Comparison of ENCODE assay signal across 20 cellular contexts in the genomic region with DNA sequence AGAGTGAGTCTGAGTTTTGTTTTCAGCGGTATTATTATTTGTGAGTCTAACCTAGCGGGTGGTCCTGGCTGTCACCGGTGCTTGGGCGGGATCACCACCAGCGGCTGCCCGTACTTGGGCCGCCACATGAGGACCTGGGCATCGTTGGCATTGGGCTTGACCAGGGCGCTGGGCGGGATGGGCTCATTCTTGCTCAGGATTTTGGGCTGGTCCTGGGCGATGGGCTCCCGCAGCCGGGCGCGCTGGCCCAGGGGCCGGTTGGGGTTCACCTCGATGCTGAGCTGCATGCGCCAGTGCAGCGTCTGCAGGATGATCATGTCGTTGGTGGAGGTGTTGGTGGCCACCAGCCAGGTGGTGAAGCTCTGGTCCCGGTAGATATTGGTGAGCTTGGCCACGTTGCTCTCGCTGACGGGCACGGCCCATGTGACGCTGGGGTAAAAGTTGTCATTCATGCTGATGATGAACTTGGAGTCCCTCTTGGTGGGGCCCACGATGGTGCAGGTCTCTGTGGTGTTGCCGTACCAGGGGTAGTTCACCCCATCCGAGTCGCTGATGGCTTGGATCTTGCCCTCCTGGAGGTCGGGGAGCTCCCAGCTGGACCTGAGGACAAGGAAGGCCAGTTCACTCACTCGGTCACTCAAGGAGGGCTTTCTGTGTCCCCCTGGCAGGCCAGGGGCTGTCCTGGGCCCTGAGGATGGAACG. TPM values are rescaled to one million over a fixed set of nuclear protein-coding genes. Genes with fewer than 3 reads are reported as not detected.
A peak's percentile ranks its signal among the peaks of the same experiment; 100 is the strongest.
DNase-seq lines count a peak whose midpoint lies in the region; ATAC-seq and TF ChIP-seq lines count a peak whose summit lies in the region.
"Had no signal": no experiment of that assay in that cellular context is flagged by ENCODE, and none has a peak within 500 bp of the region (broad histone marks: within the 10 kb centered on the region; RNA-seq: fewer than 3 reads in every experiment).

No MANE protein-coding gene starts in this region.

- H3K4me3 ChIP-seq in heart left ventricle, result no peak overlapping the region
- no peak overlapping the region for H3K4me3 ChIP-seq in right atrium auricular region
- H3K4me3 ChIP-seq in osteoblast (ENCODE audit: insufficient read depth, low read length), result no peak overlapping the region
- H3K4me3 ChIP-seq: lung, MG63, uterus had no signal

- WGBS in heart left ventricle, 4 donors, result 90 to 91% (median 91%) methylated on average over 27 to 33 of the region's 33 CpGs

- peak overlapping the region; percentile 62 for H3K27ac Mint-ChIP-seq in activated B cell treated with CpG ODN at 0.5 μM for 24 hours

- POLR2A ChIA-PET in activated B cell treated with CpG ODN at 0.5 μM for 24 hours (lab: Charles Lee), result interaction anchor here (3.2 to 14.9 kb wide), 2 partner anchors 9 to 14 kb away, joined by 19 to 593 read pairs; a partner anchor contains a TSS

- H3K36me3 ChIP-seq in heart left ventricle (peaks cover 0 to 56% (median 41%) of the 10 kb centered on the region in 9 donors), right atrium auricular region (peaks cover 21% of the 10 kb centered on the region), osteoblast (ENCODE audit: insufficient read depth, low read length) (no peaks in the 10 kb centered on the region)
- H3K36me3 ChIP-seq: MG63, uterus had no signal

- no peaks in the 10 kb centered on the region for H4K20me1 ChIP-seq in osteoblast (ENCODE audit: insufficient read depth, low read length)

- peak in 1 of 2 donors; percentile 7 for TF ChIP-seq POLR2A in heart left ventricle (IDR thresholded peaks at IDR 0.05)

- peaks cover 51% of the 10 kb centered on the region for H3K4me1 Mint-ChIP-seq in activated B cell treated with CpG ODN at 0.5 μM for 24 hours

- ATAC-seq in heart left ventricle (no peak), activated B cell treated with CpG ODN at 0.5 μM for 24 hours (ENCODE audit: low read depth) (no peak), GM21390 (IDR thresholded peaks at IDR 0.05; ENCODE audit: unreplicated experiment) (no peak), GM21576 (IDR thresholded peaks at IDR 0.05; ENCODE audit: unreplicated experiment) (no peak), GM21825 (IDR thresholded peaks at IDR 0.05; ENCODE audit: unreplicated experiment) (no peak)

- TF ChIP-seq CTCF in heart left ventricle (IDR thresholded peaks at IDR 0.05), result no peak
- no peak for TF ChIP-seq CTCF in activated B cell treated with CpG ODN at 0.5 μM for 24 hours (IDR thresholded peaks at IDR 0.05)
- no peak for TF ChIP-seq CTCF in right atrium auricular region (IDR thresholded peaks at IDR 0.05)
- no peak for TF ChIP-seq CTCF in osteoblast (IDR thresholded peaks at IDR 0.05; ENCODE audit: extremely low read depth, low read depth, low read length)

- H3K4me3 Mint-ChIP-seq in activated B cell treated with CpG ODN at 0.5 μM for 24 hours, result no peak overlapping the region

- H3K27me3 Mint-ChIP-seq in activated B cell treated with CpG ODN at 0.5 μM for 24 hours, result no peaks in the 10 kb centered on the region

- intact Hi-C loops in heart left ventricle (cut with DNase I) (no loop called here), cardiac septum (cut with DNase I) (no loop called here), activated B cell treated with CpG ODN at 0.5 μM for 24 hours (cut with micrococcal nuclease) (no loop called here)

- no peak overlapping the region for H3K27ac ChIP-seq in heart left ventricle
- H3K27ac ChIP-seq in right atrium auricular region, result peak overlapping the region; percentile 98
- no peak overlapping the region for H3K27ac ChIP-seq in osteoblast (ENCODE audit: low read depth, low read length)
- H3K27ac ChIP-seq: parathyroid adenoma, uterus had no signal

- no peak overlapping the region for H3K4me2 ChIP-seq in osteoblast (ENCODE audit: insufficient read depth, low read length)

- H3K27me3 ChIP-seq in heart left ventricle (no peaks in the 10 kb centered on the region), right atrium auricular region (no peaks in the 10 kb centered on the region), osteoblast (ENCODE audit: insufficient read depth, low read length) (no peaks in the 10 kb centered on the region)
- H3K27me3 ChIP-seq: MG63, uterus had no signal

- peaks cover 36% of the 10 kb centered on the region for H3K36me3 Mint-ChIP-seq in activated B cell treated with CpG ODN at 0.5 μM for 24 hours (ENCODE audit: low read depth)

- H3K79me2 ChIP-seq in osteoblast (ENCODE audit: insufficient read depth, low read length), result no peaks in the 10 kb centered on the region
- H3K79me2 ChIP-seq: parathyroid adenoma had no signal

- H3K9me3 Mint-ChIP-seq in activated B cell treated with CpG ODN at 0.5 μM for 24 hours, result no peaks in the 10 kb centered on the region

- H3K4me1 ChIP-seq in heart left ventricle (peaks cover 2 to 69% (median 42%) of the 10 kb centered on the region in 12 donors), right atrium auricular region (peaks cover 5 to 75% of the 10 kb centered on the region in 2 donors), osteoblast (ENCODE audit: insufficient read depth, low read length) (peaks cover 9% of the 10 kb centered on the region)
- H3K4me1 ChIP-seq: parathyroid adenoma, uterus had no signal

- H2AFZ ChIP-seq in osteoblast (ENCODE audit: low read length), result no peak overlapping the region
- H2AFZ ChIP-seq: parathyroid adenoma had no signal

- no peaks in the 10 kb centered on the region for H3K9me3 ChIP-seq in heart left ventricle
- H3K9me3 ChIP-seq in right atrium auricular region, result no peaks in the 10 kb centered on the region
- H3K9me3 ChIP-seq in osteoblast (ENCODE audit: low read depth, low read length), result no peaks in the 10 kb centered on the region
- H3K9me3 ChIP-seq: MG63, uterus had no signal

- peak in 3 of 5 donors; percentile 16 to 24 (median 16) for DNase-seq in heart left ventricle
- no peak for DNase-seq in cardiac septum (ENCODE audit: low spot score)
- DNase-seq in activated B cell treated with CpG ODN at 0.5 μM for 24 hours, result no peak
- no peak for DNase-seq in right atrium auricular region (ENCODE audit: low spot score)
- peak; percentile 66 for DNase-seq in osteoblast (ENCODE audit: insufficient read length, low spot score, missing footprints)
- DNase-seq: ACHN; activated CD4-positive, alpha-beta T cell treated with anti-CD3 and anti-CD28 coated beads for 4 hours; activated naive CD4-positive, alpha-beta T cell; effector memory CD4-positive, alpha-beta T cell; MG63; NCI-H146; NCI-H2171 treated with DMSO at 0.1 percent for 48 hours; NCI-H69; RPMI8226; uterus had no signal

- CTCF ChIA-PET in activated B cell treated with CpG ODN at 0.5 μM for 24 hours (lab: Charles Lee), result no interaction called here

RNA-seq across cellular contexts. Expression of a gene that starts 15.4 kb away (rescaled TPM):
- total RNA-seq in heart left ventricle (10 to 100 TPM; 24.8 to 36.0 (median 33.4) TPM), cardiac septum (27.2 TPM), activated B cell treated with CpG ODN at 0.5 μM for 24 hours (20.6 and 22.9 TPM in 2 replicates), right atrium auricular region (10 to 100 TPM; 31.8 to 55.3 TPM), osteoblast (0.36 and 0.59 TPM in 2 replicates)
- polyA plus RNA-seq in heart left ventricle, result 10 to 100 TPM; 13.6 to 37.9 TPM

RNA-seq across cellular contexts. Expression of a gene that starts 28.6 kb away (rescaled TPM):
- 100 to 1,000 TPM in 6 of 9 donors, 10 to 100 TPM in 3; 78.8 to 293 (median 109) TPM for total RNA-seq in heart left ventricle
- polyA plus RNA-seq in heart left ventricle, result 100 to 1,000 TPM in 1 of 2 donors, 10 to 100 TPM in 1; 56.1 to 166 TPM
- 78.7 TPM for total RNA-seq in cardiac septum
- total RNA-seq in activated B cell treated with CpG ODN at 0.5 μM for 24 hours, result 0.39 and 0.53 TPM in 2 replicates
- 100 to 1,000 TPM; 124 to 216 TPM for total RNA-seq in right atrium auricular region
- total RNA-seq in osteoblast, result 16.3 and 18.0 TPM in 2 replicates

Comparison
In these comparisons a context has a peak if more than half of its experiments do, and no peak if none do; other contexts are left out.
1. DNase-seq: peak in heart left ventricle (3 of 5) and osteoblast (single experiment); none in cardiac septum (single experiment), activated B cell treated with CpG ODN at 0.5 μM for 24 hours (single experiment) and right atrium auricular region (single experiment).
2. H3K27ac ChIP-seq: peak in right atrium auricular region (2 of 2); none in heart left ventricle (0 of 12) and osteoblast (single experiment).
3. RNA of a gene that starts 15.4 kb away (total RNA-seq): 31.8 to 55.3 TPM in right atrium auricular region, 24.8 to 36.0 TPM in heart left ventricle, 27.2 TPM in cardiac septum (single experiment) and 20.6 to 22.9 TPM in activated B cell treated with CpG ODN at 0.5 μM for 24 hours; 0.36 to 0.59 TPM in osteoblast; every median in the first group is over 10 times any median in the second.
4. RNA of a gene that starts 28.6 kb away (total RNA-seq): 124 to 216 TPM in right atrium auricular region, 78.8 to 293 TPM in heart left ventricle, 78.7 TPM in cardiac septum (single experiment) and 16.3 to 18.0 TPM in osteoblast; 0.39 to 0.53 TPM in activated B cell treated with CpG ODN at 0.5 μM for 24 hours; every median in the first group is over 10 times any median in the second.